Comparison of ENCODE assay signal across 6 cellular contexts in the genomic region with DNA sequence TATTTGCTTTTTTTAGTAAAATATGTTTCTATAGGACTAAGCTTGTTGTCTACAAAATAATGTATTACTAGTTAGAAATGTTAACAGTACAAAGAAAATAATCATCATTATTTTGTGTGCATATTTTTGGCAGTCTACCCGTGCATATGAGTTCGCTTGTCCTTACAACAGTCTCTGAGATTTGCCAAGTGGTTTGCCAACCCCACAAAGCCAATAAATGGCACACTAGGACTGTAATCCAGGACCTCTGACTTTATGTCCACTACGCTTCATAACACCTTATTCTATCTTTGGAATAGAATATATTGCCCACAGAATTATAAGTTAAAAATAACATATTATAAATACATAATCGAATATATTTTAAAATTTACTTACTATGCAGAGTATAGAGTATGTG.
"Had no signal": no experiment of that assay in that cellular context is flagged by ENCODE, and none has a peak within 500 bp of the region (broad histone marks: within the 10 kb centered on the region; RNA-seq: fewer than 3 reads in every experiment).

No MANE protein-coding gene starts in this region.

- FAIRE-seq: HepG2 had no signal

- DNase-seq: GOT3, H7, HFFc6, KBM-7 had no signal

- ATAC-seq: HCT116, HepG2 had no signal
